In genomic region chr2:121451373-121451772, GRCh38 we compare ENCODE assay signal across 16 cellular contexts.
DNase-seq lines count a peak whose midpoint lies in the region; TF ChIP-seq lines count a peak whose summit lies in the region.
"Had no signal": no experiment of that assay in that cellular context is flagged by ENCODE, and none has a peak within 500 bp of the region (broad histone marks: within the 10 kb centered on the region; RNA-seq: fewer than 3 reads in every experiment).

No MANE protein-coding gene starts in this region.

- POLR2A ChIA-PET in AG04450 (lab: Yijun Ruan, JAX), result interaction anchor here (2.1 kb wide), 1 partner anchor 79 kb away, joined by 9 read pairs; the partner anchor contains the start of gene RNU4ATAC
- POLR2A ChIA-PET in activated CD4-positive, alpha-beta memory T cell treated with anti-CD3 and anti-CD28 coated beads, Interleukin-2, amount 10 ng/mL, durations not matched to agents 7 days and 5 days (lab: Charles Lee), result no interaction called here

- no peak overlapping the region for H2AK5ac ChIP-seq in mesenchymal stem cell (ENCODE audit: low read length, severe bottlenecking)

- H2BK5ac ChIP-seq in mesenchymal stem cell (ENCODE audit: low read depth, low read length, poor library complexity, severe bottlenecking), result no peak overlapping the region

- H4K8ac ChIP-seq in mesenchymal stem cell (ENCODE audit: low read length), result no peak overlapping the region

- H3K14ac ChIP-seq in mesenchymal stem cell (ENCODE audit: low read length in 2 of 2), result no peak overlapping the region

- H3K9me3 Mint-ChIP-seq in chondrocyte (ENCODE audit: low read depth) (no peaks in the 10 kb centered on the region), nephron progenitor cell (no peaks in the 10 kb centered on the region)
- H3K9me3 Mint-ChIP-seq in activated CD4-positive, alpha-beta memory T cell treated with anti-CD3 and anti-CD28 coated beads, Interleukin-2, amount 10 ng/mL, durations not matched to agents 7 days and 5 days, result no peaks in the 10 kb centered on the region
- H3K9me3 Mint-ChIP-seq: CD14-positive monocyte; CD4-positive, alpha-beta memory T cell had no signal

- CTCF ChIA-PET in AG04450 (lab: Charles Lee), result interaction anchor here (0.9 to 1.3 kb wide), 3 partner anchors 49 to 96 kb away, joined by 3 to 7 read pairs (median 5); partner anchors contain the start of gene RNU4ATAC
- CTCF ChIA-PET in activated CD4-positive, alpha-beta memory T cell treated with anti-CD3 and anti-CD28 coated beads, Interleukin-2, amount 10 ng/mL, durations not matched to agents 7 days and 5 days (lab: Charles Lee), result no interaction called here

- no peak overlapping the region for H2BK120ac ChIP-seq in mesenchymal stem cell (ENCODE audit: low read depth, low read length)

- no peaks in the 10 kb centered on the region for H3K27me3 Mint-ChIP-seq in chondrocyte (ENCODE audit: low read depth)
- no peaks in the 10 kb centered on the region for H3K27me3 Mint-ChIP-seq in activated CD4-positive, alpha-beta memory T cell treated with anti-CD3 and anti-CD28 coated beads, Interleukin-2, amount 10 ng/mL, durations not matched to agents 7 days and 5 days
- no peaks in the 10 kb centered on the region for H3K27me3 Mint-ChIP-seq in nephron progenitor cell (ENCODE audit: low read depth, poor library complexity)
- H3K27me3 Mint-ChIP-seq: CD4-positive, alpha-beta memory T cell had no signal

- H3K4me1 Mint-ChIP-seq in chondrocyte (ENCODE audit: low read depth) (peaks cover 44% of the 10 kb centered on the region), nephron progenitor cell (peaks cover 3% of the 10 kb centered on the region)
- no peaks in the 10 kb centered on the region for H3K4me1 Mint-ChIP-seq in activated CD4-positive, alpha-beta memory T cell treated with anti-CD3 and anti-CD28 coated beads, Interleukin-2, amount 10 ng/mL, durations not matched to agents 7 days and 5 days
- H3K4me1 Mint-ChIP-seq: CD14-positive monocyte; CD4-positive, alpha-beta memory T cell had no signal

- H2BK15ac ChIP-seq in mesenchymal stem cell (ENCODE audit: low read depth, poor library complexity, severe bottlenecking), result no peak overlapping the region

- peaks cover 28% of the 10 kb centered on the region for H3K79me1 ChIP-seq in mesenchymal stem cell (replicated peaks; ENCODE audit: low read length, poor library complexity, severe bottlenecking)

- H3K36me3 Mint-ChIP-seq in chondrocyte (ENCODE audit: low read depth) (peaks cover 33% of the 10 kb centered on the region), nephron progenitor cell (ENCODE audit: low read depth) (peaks cover 72% of the 10 kb centered on the region)
- H3K36me3 Mint-ChIP-seq in activated CD4-positive, alpha-beta memory T cell treated with anti-CD3 and anti-CD28 coated beads, Interleukin-2, amount 10 ng/mL, durations not matched to agents 7 days and 5 days (ENCODE audit: low read depth), result peaks cover 67% of the 10 kb centered on the region

- H3K36me3 ChIP-seq in mesenchymal stem cell (ENCODE audit: control insufficient read depth in 1 of 2, insufficient read depth in 2 of 2, low read depth in 1 of 2, low read length in 2 of 2), result peaks cover 26 to 88% of the 10 kb centered on the region in 2 experiments

- TF ChIP-seq CTCF in AG04450 (IDR thresholded peaks at IDR 0.05; ENCODE audit: low read depth, low read length), result no peak
- TF ChIP-seq CTCF in chondrocyte (IDR thresholded peaks at IDR 0.05), result no peak
- TF ChIP-seq CTCF in nephron progenitor cell (IDR thresholded peaks at IDR 0.05), result no peak

- no peak overlapping the region for H3K18ac ChIP-seq in mesenchymal stem cell (ENCODE audit: low read depth in 1 of 2, low read length in 2 of 2)

- no peak overlapping the region for H4K91ac ChIP-seq in mesenchymal stem cell (ENCODE audit: low read length)

- no peak overlapping the region for H3K23ac ChIP-seq in mesenchymal stem cell (ENCODE audit: low read length in 2 of 2)

- no peak overlapping the region for H3K4ac ChIP-seq in mesenchymal stem cell (ENCODE audit: low read depth in 1 of 2, low read length in 2 of 2)

- no peak overlapping the region for H3K27ac ChIP-seq in AG04450 (ENCODE audit: low read depth, low read length)
- no peak overlapping the region for H3K27ac ChIP-seq in mesenchymal stem cell (ENCODE audit: low read length, poor library complexity, severe bottlenecking)
- H3K27ac ChIP-seq: BLaER1, GM23248 had no signal

- H3K9me3 ChIP-seq in AG04450 (ENCODE audit: control insufficient read depth, insufficient read depth, low read length), result no peaks in the 10 kb centered on the region
- H3K9me3 ChIP-seq in mesenchymal stem cell (ENCODE audit: control insufficient read depth, low read length), result no peaks in the 10 kb centered on the region
- H3K9me3 ChIP-seq: BLaER1, HAP-1 had no signal

- H3K27me3 ChIP-seq in AG04450 (ENCODE audit: control insufficient read depth, insufficient read depth, low read length) (no peaks in the 10 kb centered on the region), mesenchymal stem cell (ENCODE audit: control insufficient read depth in 1 of 2, insufficient read depth in 1 of 2, low read length in 2 of 2) (no peaks in the 10 kb centered on the region)
- H3K27me3 ChIP-seq: BLaER1 had no signal

- H3K4me3 ChIP-seq in AG04450 (ENCODE audit: low read depth, low read length) (no peak overlapping the region), mesenchymal stem cell (ENCODE audit: insufficient read depth in 1 of 2, low read depth in 1 of 2, low read length in 2 of 2) (no peak overlapping the region)
- H3K4me3 ChIP-seq: BLaER1, GM23248, HAP-1 had no signal

- H2AFZ ChIP-seq in mesenchymal stem cell (ENCODE audit: low read depth, low read length), result no peak overlapping the region
- H2AFZ ChIP-seq: GM23248 had no signal

- no peak overlapping the region for H2BK12ac ChIP-seq in mesenchymal stem cell (ENCODE audit: low read length in 2 of 2)

- H3K4me3 Mint-ChIP-seq in chondrocyte (ENCODE audit: unreplicated experiment), result no peak overlapping the region
- H3K4me3 Mint-ChIP-seq in activated CD4-positive, alpha-beta memory T cell treated with anti-CD3 and anti-CD28 coated beads, Interleukin-2, amount 10 ng/mL, durations not matched to agents 7 days and 5 days, result no peak overlapping the region
- H3K4me3 Mint-ChIP-seq in nephron progenitor cell, result no peak overlapping the region
- H3K4me3 Mint-ChIP-seq: CD14-positive monocyte; CD4-positive, alpha-beta memory T cell had no signal

- H3K27ac Mint-ChIP-seq in chondrocyte (ENCODE audit: unreplicated experiment), result peak overlapping the region; percentile 88
- no peak overlapping the region for H3K27ac Mint-ChIP-seq in activated CD4-positive, alpha-beta memory T cell treated with anti-CD3 and anti-CD28 coated beads, Interleukin-2, amount 10 ng/mL, durations not matched to agents 7 days and 5 days
- H3K27ac Mint-ChIP-seq in nephron progenitor cell, result no peak overlapping the region
- H3K27ac Mint-ChIP-seq: CD4-positive, alpha-beta memory T cell had no signal

- no peak overlapping the region for H3K4me2 ChIP-seq in mesenchymal stem cell (ENCODE audit: low read length, poor library complexity, severe bottlenecking)
- H3K4me2 ChIP-seq: BLaER1 had no signal

- no peak overlapping the region for H3K9ac ChIP-seq in mesenchymal stem cell (ENCODE audit: low read length)
- H3K9ac ChIP-seq: BLaER1, GM23248 had no signal

- DNase-seq in AG04450 (ENCODE audit: low read depth, low spot score), result peak; percentile 89
- DNase-seq in chondrocyte (ENCODE audit: low spot score), result no peak
- peak; percentile 28 for DNase-seq in mesenchymal stem cell
- DNase-seq in activated CD4-positive, alpha-beta memory T cell treated with anti-CD3 and anti-CD28 coated beads, Interleukin-2, amount 10 ng/mL, durations not matched to agents 7 days and 5 days, result no peak
- DNase-seq in nephron progenitor cell, result no peak
- no peak for DNase-seq in AG20443 (ENCODE audit: low spot score)
- no peak for DNase-seq in HuH-7 (ENCODE audit: low spot score)
- DNase-seq: 8988T; CD4-positive, alpha-beta memory T cell; DMS153; DMS79; GDM1; GM23248 had no signal

- peaks cover 5% of the 10 kb centered on the region for H3K4me1 ChIP-seq in mesenchymal stem cell (ENCODE audit: control insufficient read depth, insufficient read depth, low read depth, low read length)
- H3K4me1 ChIP-seq: BLaER1, HAP-1 had no signal

- WGBS in mesenchymal stem cell, result 78% methylated on average over 3 of the region's 3 CpGs

Comparison
In these comparisons a context has a peak if more than half of its experiments do, and no peak if none do; other contexts are left out.
1. DNase-seq: peak in AG04450 (single experiment) and mesenchymal stem cell (single experiment); none in chondrocyte (single experiment), activated CD4-positive, alpha-beta memory T cell treated with anti-CD3 and anti-CD28 coated beads, Interleukin-2, amount 10 ng/mL, durations not matched to agents 7 days and 5 days (single experiment), nephron progenitor cell (single experiment), AG20443 (single experiment) and HuH-7 (single experiment).